10 cellular contexts compared by ENCODE assay signal in the genomic region with DNA sequence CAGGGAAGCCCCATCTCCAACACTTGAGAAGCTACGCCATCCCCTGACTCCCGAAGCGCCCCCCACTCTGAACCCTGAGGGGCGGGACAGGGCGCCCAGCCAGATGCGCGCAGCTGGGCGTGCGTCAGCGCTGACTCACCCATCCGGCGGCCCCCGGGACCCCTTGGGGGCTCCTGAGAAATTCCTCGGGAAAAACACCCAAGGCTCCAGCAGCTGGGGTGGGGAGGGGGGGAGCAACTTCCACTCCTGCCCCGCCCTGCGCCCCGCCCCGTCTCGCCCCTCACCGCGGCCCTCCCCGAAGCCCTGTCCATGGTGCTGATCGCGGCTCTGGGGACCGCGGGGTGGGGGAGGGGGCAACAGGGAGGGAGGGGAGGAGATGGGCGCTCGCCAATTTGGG. TPM values are rescaled to one million over a fixed set of nuclear protein-coding genes. Genes with fewer than 3 reads are reported as not detected.
DNase-seq lines count a peak whose midpoint lies in the region; FAIRE-seq and TF ChIP-seq lines count a peak whose summit lies in the region.
"Had no signal": no experiment of that assay in that cellular context is flagged by ENCODE, and none has a peak within 500 bp of the region (broad histone marks: within the 10 kb centered on the region; RNA-seq: fewer than 3 reads in every experiment).

No MANE protein-coding gene starts in this region.

- no TSS peak for BruUV-seq in A673 (replicated peaks; lab: Mats Ljungman, UMichigan)

- H4K20me1 ChIP-seq in astrocyte (ENCODE audit: insufficient read depth, low read length), result peaks cover 5% of the 10 kb centered on the region

- H3K9me3 ChIP-seq in A673 (ENCODE audit: low read depth, low read length, poor library complexity, severe bottlenecking), result no peaks in the 10 kb centered on the region
- no peaks in the 10 kb centered on the region for H3K9me3 ChIP-seq in astrocyte (ENCODE audit: insufficient read depth, low read depth, low read length)
- no peaks in the 10 kb centered on the region for H3K9me3 ChIP-seq in iPS-20b (ENCODE audit: insufficient read depth, low read depth, low read length)
- H3K9me3 ChIP-seq: Caco-2 had no signal

- CTCF ChIA-PET in A673 (lab: Charles Lee), result interaction anchor here (0.6 to 1.7 kb wide), 3 partner anchors 9 to 324 kb away, joined by 7 to 9 read pairs (median 9); no protein-coding TSS in a partner anchor

- TF ChIP-seq CTCF in A673 (conservative IDR thresholded peaks at IDR 0.05; ENCODE audit: low read depth, low read length) (no peak), astrocyte (IDR thresholded peaks at IDR 0.05; ENCODE audit: insufficient read depth, low read depth, low read length) (no peak)

- peaks cover 8% of the 10 kb centered on the region for H3K36me3 Mint-ChIP-seq in astrocyte (ENCODE audit: low read depth, unreplicated experiment)

- no peak overlapping the region for H3K4me3 Mint-ChIP-seq in astrocyte (ENCODE audit: unreplicated experiment)

- H3K27ac Mint-ChIP-seq in astrocyte (ENCODE audit: unreplicated experiment), result peak overlapping the region; percentile 87

- H3K27me3 ChIP-seq in A673 (replicated peaks; ENCODE audit: insufficient read depth, low read depth, low read length, poor library complexity), result no peaks in the 10 kb centered on the region
- peaks cover 33% of the 10 kb centered on the region for H3K27me3 ChIP-seq in astrocyte (ENCODE audit: insufficient read depth, low read length)
- peaks cover 55% of the 10 kb centered on the region for H3K27me3 ChIP-seq in iPS-20b (ENCODE audit: insufficient read depth, low read length)

- DNase-seq in A673 (ENCODE audit: low spot score) (peak; percentile 88), NCI-H226 (peak; percentile 43), astrocyte (ENCODE audit: low read depth) (peak; percentile 57), cerebellar nuclear complex (lab: John Stamatoyannopoulos, UW) (no peak), NCI-H1436 (lab: John Stamatoyannopoulos, UW) (no peak), AML-193 (lab: John Stamatoyannopoulos, UW) (no peak)
- DNase-seq in stimulated activated CD4-positive, alpha-beta T cell treated with anti-CD3 and anti-CD28 coated beads, TNF-alpha, amount 100 ng/mL, for 24 hours (ENCODE audit: low read depth in 3 of 3), result peak in 2 of 3 experiments; percentile 7 to 22

- H3K79me2 ChIP-seq in astrocyte (ENCODE audit: insufficient read depth, low read length), result no peaks in the 10 kb centered on the region

- no peak overlapping the region for H2AFZ ChIP-seq in astrocyte (ENCODE audit: low read depth, low read length)

- H3K4me1 ChIP-seq in A673 (ENCODE audit: insufficient read depth, low read length, poor library complexity, severe bottlenecking) (peaks cover 49% of the 10 kb centered on the region), astrocyte (ENCODE audit: insufficient read depth, low read length) (peaks cover 26% of the 10 kb centered on the region), iPS-20b (ENCODE audit: insufficient read depth, low read length) (peaks cover 4% of the 10 kb centered on the region)

- H3K27ac ChIP-seq in A673 (ENCODE audit: low read depth, low read length, poor library complexity, severe bottlenecking) (peak overlapping the region; percentile 70), astrocyte (ENCODE audit: low read depth, low read length) (peak overlapping the region; percentile 89), iPS-20b (ENCODE audit: low read length) (no peak overlapping the region)

- H3K9ac ChIP-seq in astrocyte (ENCODE audit: low read length), result peak overlapping the region; percentile 78
- H3K9ac ChIP-seq in iPS-20b (ENCODE audit: low read depth, low read length), result no peak overlapping the region

- peaks cover 28% of the 10 kb centered on the region for H3K27me3 Mint-ChIP-seq in astrocyte (ENCODE audit: low read depth, unreplicated experiment)

- H3K36me3 ChIP-seq in A673 (ENCODE audit: insufficient read depth, low read length, poor library complexity, severe bottlenecking), result no peaks in the 10 kb centered on the region
- no peaks in the 10 kb centered on the region for H3K36me3 ChIP-seq in astrocyte (ENCODE audit: insufficient read depth, low read length)
- H3K36me3 ChIP-seq in iPS-20b (ENCODE audit: insufficient read depth, low read depth, low read length), result no peaks in the 10 kb centered on the region

- FAIRE-seq in astrocyte (lab: Jason Lieb, UNC), result no peak

- intact Hi-C loops in A673 (cut with micrococcal nuclease; ENCODE audit: unreplicated experiment), result no loop called here

- H3K4me3 ChIP-seq in A673 (ENCODE audit: low read depth, low read length, poor library complexity, severe bottlenecking), result no peak overlapping the region
- peak overlapping the region; percentile 60 for H3K4me3 ChIP-seq in astrocyte (ENCODE audit: insufficient read depth, low read depth, low read length)
- peak overlapping the region; percentile 27; the same call in 1 of the 2 replicates for H3K4me3 ChIP-seq in iPS-20b (ENCODE audit: low read length)

- peaks cover 2% of the 10 kb centered on the region for H3K9me3 Mint-ChIP-seq in astrocyte (ENCODE audit: unreplicated experiment)

- POLR2A ChIA-PET in A673 (lab: Charles Lee; ENCODE audit: low non-redundant PET), result interaction anchor here (0.6 kb wide), 1 partner anchor 63 kb away, joined by 3 read pairs; no protein-coding TSS in a partner anchor

- peak overlapping the region; percentile 84 for H3K4me2 ChIP-seq in astrocyte (ENCODE audit: low read length)

- peaks cover 21% of the 10 kb centered on the region for H3K4me1 Mint-ChIP-seq in astrocyte (ENCODE audit: low read depth, unreplicated experiment)

RNA-seq across cellular contexts. Expression of a gene that starts 1.0 kb away (rescaled TPM):
- total RNA-seq in A673 (2021), result 6.4 and 6.8 TPM in 2 replicates
- total RNA-seq in astrocyte, result 22.2 and 28.0 TPM in 2 replicates
- total RNA-seq: Caco-2, renal cortical epithelial cell had no signal

RNA-seq across cellular contexts. Expression of a gene that starts 4.0 kb away (rescaled TPM):
- total RNA-seq in A673 (2021), result not detected in 2 replicates
- not detected in 2 replicates for total RNA-seq in astrocyte
- total RNA-seq: Caco-2, renal cortical epithelial cell had no signal

Comparison
In these comparisons a context has a peak if more than half of its experiments do, and no peak if none do; other contexts are left out.
1. DNase-seq: peak in A673 (single experiment), NCI-H226 (single experiment), astrocyte (single experiment) and stimulated activated CD4-positive, alpha-beta T cell treated with anti-CD3 and anti-CD28 coated beads, TNF-alpha, amount 100 ng/mL, for 24 hours (2 of 3); none in cerebellar nuclear complex (0 of 2), NCI-H1436 (single experiment) and AML-193 (0 of 2).